8 cellular contexts compared by ENCODE assay signal in genomic region chr11:33869511-33870422, GRCh38.
DNase-seq lines count a peak whose midpoint lies in the region; ATAC-seq lines count a peak whose summit lies in the region.

No MANE protein-coding gene starts in this region.

- H3K9me3 ChIP-seq in iPS-15b (ENCODE audit: control insufficient read depth, insufficient read depth, low read length): no peaks in the 10 kb centered on the region

- DNase-seq in DMS53 (lab: John Stamatoyannopoulos, UW) (peak; percentile 62), DMS53 treated with DMSO at 0.1 percent for 48 hours (lab: John Stamatoyannopoulos, UW; ENCODE audit: unreplicated experiment) (no peak), NCI-H748 treated with DMSO at 0.1 percent for 48 hours (lab: John Stamatoyannopoulos, UW) (peak; percentile 14), astrocyte of the hippocampus (ENCODE audit: low read depth, low spot score) (peak; percentile 71), retina (peak; percentile 75), NCI-H226 (no peak)

- no peak overlapping the region for H3K9ac ChIP-seq in iPS-15b (ENCODE audit: low read depth, low read length)

- ATAC-seq in HG02798 (IDR thresholded peaks at IDR 0.05; ENCODE audit: poor library complexity, unreplicated experiment): peak; percentile 61

- peaks cover 50% of the 10 kb centered on the region for H3K27me3 ChIP-seq in iPS-15b (ENCODE audit: control insufficient read depth, insufficient read depth, low read length)

- H3K4me3 ChIP-seq in iPS-15b (ENCODE audit: low read depth, low read length): peak overlapping the region; percentile 65

- H3K4me1 ChIP-seq in iPS-15b (ENCODE audit: control insufficient read depth, insufficient read depth, low read length): peaks cover 3% of the 10 kb centered on the region

- no peaks in the 10 kb centered on the region for H3K36me3 ChIP-seq in iPS-15b (ENCODE audit: control insufficient read depth, insufficient read depth, low read length)

Comparison
In these comparisons a context has a peak if more than half of its experiments do, and no peak if none do; other contexts are left out.
1. DNase-seq: peak in DMS53 (single experiment), NCI-H748 treated with DMSO at 0.1 percent for 48 hours (single experiment), astrocyte of the hippocampus (single experiment) and retina (single experiment); none in DMS53 treated with DMSO at 0.1 percent for 48 hours (single experiment) and NCI-H226 (single experiment).